Comparison of ENCODE assay signal across 25 cellular contexts in the genomic region with DNA sequence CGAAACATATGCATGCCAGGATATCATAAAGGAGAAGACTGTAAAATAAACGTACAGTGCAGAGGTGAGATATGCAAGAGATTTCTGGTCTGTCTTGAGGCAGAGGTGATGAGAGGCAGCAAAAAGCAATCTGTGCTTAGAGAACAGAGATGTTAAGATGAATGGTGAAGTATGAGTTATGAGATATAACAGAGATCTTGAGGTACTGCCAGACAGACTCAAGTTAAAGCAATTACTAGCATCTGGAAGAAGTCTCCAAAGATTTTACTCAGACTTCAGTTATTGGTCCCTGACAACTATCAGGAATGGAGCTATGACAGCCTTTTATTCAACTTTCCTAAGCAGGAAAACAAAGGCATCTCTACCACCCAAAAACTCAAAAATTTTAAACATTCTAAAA.
"Had no signal": no experiment of that assay in that cellular context is flagged by ENCODE, and none has a peak within 500 bp of the region (broad histone marks: within the 10 kb centered on the region; RNA-seq: fewer than 3 reads in every experiment).

No MANE protein-coding gene starts in this region.

- H3K27me3 Mint-ChIP-seq: dendritic cell treated with granulocyte-macrophage colony-stimulating factor and Interleukin-4, amounts not matched to agents 40 ng/mL and 50 ng/mL, for 4 days; stimulated activated naive CD8-positive, alpha-beta T cell treated with anti-CD3 and anti-CD28 coated beads, Interleukin-15, Interleukin-2, amounts not matched to agents 100 ng/mL and 50 ng/mL, for 24 hours; type B pancreatic cell had no signal

- FAIRE-seq: keratinocyte had no signal

- H3K27ac Mint-ChIP-seq: dendritic cell treated with granulocyte-macrophage colony-stimulating factor and Interleukin-4, amounts not matched to agents 40 ng/mL and 50 ng/mL, for 4 days; mesothelial cell of epicardium; stimulated activated naive CD8-positive, alpha-beta T cell treated with anti-CD3 and anti-CD28 coated beads, Interleukin-15, Interleukin-2, amounts not matched to agents 100 ng/mL and 50 ng/mL, for 24 hours; T-helper 17 cell; type B pancreatic cell had no signal

- DNase-seq: activated CD4-positive, alpha-beta T cell treated with anti-CD3 and anti-CD28 coated beads for 1 hour; activated CD8-positive, alpha-beta memory T cell treated with anti-CD3 and anti-CD28 coated beads for 24 hours; activated CD8-positive, alpha-beta memory T cell treated with anti-CD3 and anti-CD28 coated beads, Interleukin-2, amount 50 U/mL, for 48 hours; activated effector memory CD4-positive, alpha-beta T cell treated with Interleukin-2 at 50 U/mL for 16 hours; activated naive CD4-positive, alpha-beta T cell treated with anti-CD3 and anti-CD28 coated beads, Interleukin-2, amount 50 U/mL, for 16 hours; activated T-cell treated with anti-CD3 and anti-CD28 coated beads, Interleukin-2, amount 50 U/mL, for 48 hours; cerebellar nuclear complex; effector memory CD4-positive, alpha-beta T cell; esophagus squamous epithelium; foreskin keratinocyte; head of caudate nucleus; nucleus accumbens; retina; T-helper 17 cell; testis had no signal

- H3K4me3 Mint-ChIP-seq: dendritic cell treated with granulocyte-macrophage colony-stimulating factor and Interleukin-4, amounts not matched to agents 40 ng/mL and 50 ng/mL, for 4 days; mesothelial cell of epicardium; nephron; stimulated activated naive CD8-positive, alpha-beta T cell treated with anti-CD3 and anti-CD28 coated beads, Interleukin-15, Interleukin-2, amounts not matched to agents 100 ng/mL and 50 ng/mL, for 24 hours; T-helper 17 cell; type B pancreatic cell had no signal

- H3K4me1 ChIP-seq: breast epithelium, testis had no signal

- ATAC-seq: foreskin keratinocyte, left lobe of liver, T-helper 17 cell had no signal

- H3K9me3 ChIP-seq: breast epithelium, esophagus squamous epithelium, testis had no signal

- H3K4me3 ChIP-seq: breast epithelium, esophagus squamous epithelium, skin epidermis, testis had no signal

- H3K9me3 Mint-ChIP-seq: dendritic cell treated with granulocyte-macrophage colony-stimulating factor and Interleukin-4, amounts not matched to agents 40 ng/mL and 50 ng/mL, for 4 days; mesothelial cell of epicardium; nephron; stimulated activated naive CD8-positive, alpha-beta T cell treated with anti-CD3 and anti-CD28 coated beads, Interleukin-15, Interleukin-2, amounts not matched to agents 100 ng/mL and 50 ng/mL, for 24 hours; type B pancreatic cell had no signal

- H3K27me3 ChIP-seq: breast epithelium, esophagus squamous epithelium, foreskin keratinocyte, testis had no signal

- H3K27ac ChIP-seq: breast epithelium, esophagus squamous epithelium, foreskin keratinocyte, skin epidermis, testis, VCaP had no signal

- H3K36me3 ChIP-seq: breast epithelium, esophagus squamous epithelium had no signal

- H3K36me3 Mint-ChIP-seq: mesothelial cell of epicardium had no signal
